ENCODE assay signal across 8 cellular contexts in genomic region chr2:130181338-130181879, GRCh38. TPM values are rescaled to one million over a fixed set of nuclear protein-coding genes. Genes with fewer than 3 reads are reported as not detected.
DNase-seq lines count a peak whose midpoint lies in the region; ATAC-seq and TF ChIP-seq lines count a peak whose summit lies in the region.

Gene SMPD4, minus strand, starts transcription at chr2:130181602. Its CDS starts 5,010 bp downstream, at chr2:130176592.

- DNase-seq in Ammon's horn (ENCODE audit: low spot score) (peak; percentile 94), GM19240 (ENCODE audit: insufficient read length, low spot score) (peak; percentile 62), NCI-H526 (lab: John Stamatoyannopoulos, UW) (peak; percentile 90 to 97), colonic mucosa (peak; percentile 98)
- DNase-seq in activated CD4-positive, alpha-beta T cell treated with anti-CD3 and anti-CD28 coated beads for 48 hours, result peak; percentile 98
- DNase-seq in stimulated activated CD4-positive, alpha-beta T cell treated with anti-CD3 and anti-CD28 coated beads, Interleukin-1b, Interleukin-23, amount 100 ng/mL, for 4 hours (ENCODE audit: low read depth in 2 of 2), result peak; percentile 96 to 97

- H3K9ac ChIP-seq in colonic mucosa (ENCODE audit: low read depth in 2 of 2, low read length in 2 of 2), result peak within 1 kb of the TSS; percentile 76 to 85

- intact Hi-C loops in colonic mucosa (cut with DNase I), result loop anchor here (5.0 kb wide), 1 partner anchor 156 kb away; no protein-coding TSS in a partner anchor

- no peak for TF ChIP-seq CTCF in colonic mucosa (IDR thresholded peaks at IDR 0.05)

- H3K36me3 ChIP-seq in colonic mucosa, result no peaks in the 10 kb centered on the region

- H3K27me3 ChIP-seq in colonic mucosa (no peaks in the 10 kb centered on the region), layer of hippocampus (ENCODE audit: control insufficient read depth, insufficient read depth, low read length) (no peaks in the 10 kb centered on the region)

- ATAC-seq in HG03460 (IDR thresholded peaks at IDR 0.05; ENCODE audit: unreplicated experiment), result peak; percentile 55

- H3K4me3 ChIP-seq in colonic mucosa, result peak within 1 kb of the TSS; percentile 80

- H3K4me1 ChIP-seq in colonic mucosa, result no peaks in the 10 kb centered on the region

- H3K27ac ChIP-seq in colonic mucosa, result peak within 1 kb of the TSS; percentile 97
- peak within 1 kb of the TSS; percentile 90 for H3K27ac ChIP-seq in layer of hippocampus (ENCODE audit: low read depth, low read length)

- no peaks in the 10 kb centered on the region for H3K9me3 ChIP-seq in colonic mucosa

RNA-seq across cellular contexts. Expression of gene SMPD4, which starts in this region (rescaled TPM):
- total RNA-seq in colonic mucosa, result 10 to 100 TPM; 32.4 to 73.0 TPM

Comparison
In these comparisons a context has a peak if more than half of its experiments do, and no peak if none do; other contexts are left out.
1. Peak in every context shown above with its lines: DNase-seq, ATAC-seq, H3K4me3 ChIP-seq and H3K27ac ChIP-seq.